Comparison of ENCODE assay signal across 16 cellular contexts in genomic region chr11:57203882-57204281, GRCh38. TPM values are rescaled to one million over a fixed set of nuclear protein-coding genes. Genes with fewer than 3 reads are reported as not detected.
DNase-seq lines count a peak whose midpoint lies in the region; ATAC-seq and TF ChIP-seq lines count a peak whose summit lies in the region.
"Had no signal": no experiment of that assay in that cellular context is flagged by ENCODE, and none has a peak within 500 bp of the region (broad histone marks: within the 10 kb centered on the region; RNA-seq: fewer than 3 reads in every experiment).

No MANE protein-coding gene starts in this region.

- H2AK5ac ChIP-seq in H9 (ENCODE audit: insufficient read length, low read length) (no peak overlapping the region), IMR-90 (ENCODE audit: low read depth, low read length) (no peak overlapping the region)

- H2BK20ac ChIP-seq in H9 (ENCODE audit: low read depth, low read length, poor library complexity, severe bottlenecking) (no peak overlapping the region), IMR-90 (ENCODE audit: low read depth, low read length) (no peak overlapping the region)

- peak overlapping the region; percentile 26 for H2AK9ac ChIP-seq in IMR-90 (replicated peaks; ENCODE audit: low read depth, low read length, poor library complexity)

- H3K9ac ChIP-seq in H9 (ENCODE audit: extremely low read depth, insufficient read length, low read length) (no peak overlapping the region), IMR-90 (ENCODE audit: low read depth, low read length) (no peak overlapping the region)

- H4K20me1 ChIP-seq in H9 (ENCODE audit: control insufficient read depth, insufficient read depth, insufficient read length) (no peaks in the 10 kb centered on the region), IMR-90 (ENCODE audit: insufficient read depth, low read length) (no peaks in the 10 kb centered on the region)

- no peak overlapping the region for H3K27ac ChIP-seq in H9 (ENCODE audit: insufficient read length, low read depth, low read length)
- no peak overlapping the region for H3K27ac ChIP-seq in IMR-90 (ENCODE audit: insufficient read depth, low read length)
- peak overlapping the region; percentile 35 to 59 (median 48) for H3K27ac ChIP-seq in gastrocnemius medialis
- H3K27ac ChIP-seq in Peyer's patch: no peak overlapping the region
- H3K27ac ChIP-seq: C4-2B had no signal

- dilution Hi-C loops in IMR-90 (cut with HindIII; ENCODE audit: low sequenced_read_pairs, unreplicated experiment): no loop called here

- H3K27me3 ChIP-seq in H9 (ENCODE audit: insufficient read depth, low read length) (no peaks in the 10 kb centered on the region; the same call in 1 of the 2 replicates), IMR-90 (ENCODE audit: control insufficient read depth, insufficient read depth, low read length) (peaks cover 44% of the 10 kb centered on the region), gastrocnemius medialis (no peaks in the 10 kb centered on the region), Peyer's patch (no peaks in the 10 kb centered on the region)
- H3K27me3 ChIP-seq: BE2C had no signal

- H3K9me3 Mint-ChIP-seq in H9: no peaks in the 10 kb centered on the region; a peak in 2 of 5 replicates
- H3K9me3 Mint-ChIP-seq: CD4-positive, alpha-beta memory T cell; HFFc6 had no signal

- H2AFZ ChIP-seq in H9 (ENCODE audit: low read length) (no peak overlapping the region), IMR-90 (replicated peaks; ENCODE audit: low read length, poor library complexity) (no peak overlapping the region)

- H3K23ac ChIP-seq in H9 (ENCODE audit: insufficient read length, low read depth, low read length) (no peak overlapping the region), IMR-90 (ENCODE audit: low read depth, low read length) (no peak overlapping the region)

- H3K4me3 Mint-ChIP-seq in H9: no peak overlapping the region
- H3K4me3 Mint-ChIP-seq: CD4-positive, alpha-beta memory T cell had no signal

- H3K23me2 ChIP-seq in H9 (ENCODE audit: insufficient read length, low read depth, low read length, poor library complexity, severe bottlenecking): peaks cover 2% of the 10 kb centered on the region

- H3K4me1 ChIP-seq in H9 (ENCODE audit: insufficient read depth, low read length): peaks cover 17% of the 10 kb centered on the region; the same call in 1 of the 2 replicates
- H3K4me1 ChIP-seq in IMR-90 (ENCODE audit: control insufficient read depth, insufficient read depth, low read length): no peaks in the 10 kb centered on the region; the same call in 1 of the 2 replicates
- peaks cover 24 to 39% of the 10 kb centered on the region in 2 donors for H3K4me1 ChIP-seq in gastrocnemius medialis
- peaks cover 0 to 8% (median 0%) of the 10 kb centered on the region in 4 donors for H3K4me1 ChIP-seq in Peyer's patch
- H3K4me1 ChIP-seq: A549, BE2C had no signal

- no TSS peak for BruUV-seq in IMR-90 (replicated peaks; lab: Mats Ljungman, UMichigan)

- no peak overlapping the region for H4K8ac ChIP-seq in H9 (replicated peaks; ENCODE audit: insufficient read length, low read depth, low read length)
- no peak overlapping the region for H4K8ac ChIP-seq in IMR-90 (ENCODE audit: low read depth in 2 of 2, low read length in 2 of 2)

- H3K14ac ChIP-seq in H9 (ENCODE audit: insufficient read depth, low read length) (no peak overlapping the region), IMR-90 (replicated peaks; ENCODE audit: low read depth, low read length) (no peak overlapping the region)

- POLR2A ChIA-PET in IMR-90 (lab: Charles Lee; ENCODE audit: unreplicated experiment): no interaction called here

- no peak for ATAC-seq in IMR-90 (ENCODE audit: low read depth)
- ATAC-seq in gastrocnemius medialis: no peak
- no peak for ATAC-seq in GM18511 (IDR thresholded peaks at IDR 0.05; ENCODE audit: unreplicated experiment)
- ATAC-seq: A549, HepG2 had no signal

- H3K4ac ChIP-seq in H9 (ENCODE audit: low read depth, low read length) (no peak overlapping the region), IMR-90 (ENCODE audit: low read depth, low read length) (no peak overlapping the region)

- peaks cover 31 to 36% of the 10 kb centered on the region in 2 experiments for H3K4me1 Mint-ChIP-seq in H9

- peaks cover 3% of the 10 kb centered on the region; the same call in 1 of the 2 replicates for H3K9me1 ChIP-seq in IMR-90 (ENCODE audit: insufficient read depth, low read length)

- peaks cover 0 to 2% (median 0%) of the 10 kb centered on the region in 3 experiments; a peak in 1 of 7 replicates for H3K36me3 Mint-ChIP-seq in H9 (ENCODE audit: insufficient read depth in 1 of 3, low read depth in 3 of 3)
- H3K36me3 Mint-ChIP-seq: CD4-positive, alpha-beta memory T cell had no signal

- no peak overlapping the region for H2BK12ac ChIP-seq in H9 (ENCODE audit: insufficient read length, low read depth, low read length)

- H3T11ph ChIP-seq in H9 (ENCODE audit: low read length): no peak overlapping the region

- CTCF ChIA-PET in IMR-90 (lab: Yijun Ruan, JAX): interaction anchor here (1.0 to 2.6 kb wide), 2 partner anchors 8 to 45 kb away, joined by 4 to 40 read pairs; no protein-coding TSS in a partner anchor

- H2BK120ac ChIP-seq in H9 (ENCODE audit: low read depth, low read length, poor library complexity, severe bottlenecking): no peak overlapping the region
- no peak overlapping the region for H2BK120ac ChIP-seq in IMR-90 (ENCODE audit: low read depth, low read length)

- H3K27me3 Mint-ChIP-seq in H9 (ENCODE audit: low read depth): no peaks in the 10 kb centered on the region

- H3K4me2 ChIP-seq in H9 (ENCODE audit: insufficient read depth, insufficient read length, low read length): no peak overlapping the region
- no peak overlapping the region for H3K4me2 ChIP-seq in IMR-90 (ENCODE audit: low read depth, low read length)
- H3K4me2 ChIP-seq: A549 had no signal

- WGBS in H9 (ENCODE audit: extremely low coverage, insufficient read length, low lambda C conversion rate): no CpG with 5 or more reads among the region's 4 CpGs
- WGBS in IMR-90 (ENCODE audit: extremely low coverage in 2 of 2, insufficient read length in 1 of 2), 2 experiments: 37% methylated on average over 2 of the region's 4 CpGs; no CpG with 5 or more reads in 1 of the 2 experiments

- no peaks in the 10 kb centered on the region for H3K79me1 ChIP-seq in H9 (ENCODE audit: insufficient read depth, low read depth, low read length, poor library complexity, severe bottlenecking)
- no peaks in the 10 kb centered on the region for H3K79me1 ChIP-seq in IMR-90 (ENCODE audit: low read depth in 1 of 2, low read length in 2 of 2)

- H4K5ac ChIP-seq in H9 (ENCODE audit: insufficient read length, low read depth, low read length) (no peak overlapping the region), IMR-90 (ENCODE audit: low read depth, low read length) (no peak overlapping the region)

- no peak for DNase-seq in H9
- no peak for DNase-seq in IMR-90
- DNase-seq in mesenteric fat pad (ENCODE audit: low spot score): peak; percentile 51
- no peak for DNase-seq in gastrocnemius medialis
- DNase-seq in Peyer's patch: no peak
- DNase-seq in HuH-7 (ENCODE audit: low spot score): no peak
- DNase-seq: BE2C; CD4-positive, alpha-beta memory T cell; DMS79; GOT3; HFFc6 had no signal

- intact Hi-C loops in IMR-90 (cut with micrococcal nuclease): loop anchor here (2.0 kb wide), 1 partner anchor 45 kb away; no protein-coding TSS in a partner anchor
- intact Hi-C loops in gastrocnemius medialis (cut with DNase I; ENCODE audit: low total_unique reads): loop anchor here (5.0 kb wide), 1 partner anchor 33 kb away; the partner anchor contains the start of gene APLNR

- H2BK15ac ChIP-seq in H9 (ENCODE audit: low read depth, low read length) (no peak overlapping the region), IMR-90 (ENCODE audit: low read depth, low read length) (no peak overlapping the region)

- TF ChIP-seq POLR2A in IMR-90 (IDR thresholded peaks at IDR 0.05; ENCODE audit: low read depth, low read length) (no peak), gastrocnemius medialis (IDR thresholded peaks at IDR 0.05) (no peak), Peyer's patch (IDR thresholded peaks at IDR 0.05) (no peak)

- H3K27ac Mint-ChIP-seq in H9: peak overlapping the region in 2 of 3 experiments; percentile 57 to 72; a peak in 4 of 7 replicates
- H3K27ac Mint-ChIP-seq: CD4-positive, alpha-beta memory T cell had no signal

- in situ Hi-C loops in IMR-90 (cut with MboI; ENCODE audit: low sequenced_read_pairs) (no loop called here), gastrocnemius medialis (cut with MboI; ENCODE audit: low sequenced_read_pairs in 4 of 4) (no loop called here)

- peak overlapping the region; percentile 59 for H3K18ac ChIP-seq in H9 (ENCODE audit: insufficient read length, low read depth, low read length)
- no peak overlapping the region for H3K18ac ChIP-seq in IMR-90 (ENCODE audit: low read depth, low read length)

- TF ChIP-seq CTCF in H9 (conservative IDR thresholded peaks at IDR 0.05) (no peak), IMR-90 (conservative IDR thresholded peaks at IDR 0.05; ENCODE audit: low read depth, low read length) (no peak), gastrocnemius medialis (IDR thresholded peaks at IDR 0.05 in 4 of 5, conservative IDR thresholded peaks at IDR 0.05 in 1 of 5) (no peak), Peyer's patch (IDR thresholded peaks at IDR 0.05) (no peak)

- H3K56ac ChIP-seq in H9 (ENCODE audit: insufficient read length, low read depth, low read length) (no peak overlapping the region), IMR-90 (ENCODE audit: extremely low read depth, insufficient read depth, low read length) (no peak overlapping the region)

- H2BK5ac ChIP-seq in H9 (ENCODE audit: insufficient read length, low read length) (no peak overlapping the region), IMR-90 (ENCODE audit: low read depth, low read length, poor library complexity, severe bottlenecking) (no peak overlapping the region)

- no peak overlapping the region for H3K4me3 ChIP-seq in IMR-90 (ENCODE audit: insufficient read depth, low read depth, low read length)
- H3K4me3 ChIP-seq in gastrocnemius medialis: no peak overlapping the region
- no peak overlapping the region for H3K4me3 ChIP-seq in Peyer's patch
- H3K4me3 ChIP-seq: A549 had no signal

- H4K91ac ChIP-seq in H9 (ENCODE audit: insufficient read length, low read depth, low read length): no peak overlapping the region
- no peak overlapping the region for H4K91ac ChIP-seq in IMR-90 (ENCODE audit: insufficient read depth, low read depth, low read length)

- TF ChIP-seq RAD21 in IMR-90 (IDR thresholded peaks at IDR 0.05; ENCODE audit: low read length): no peak

- no peaks in the 10 kb centered on the region for H3K36me3 ChIP-seq in IMR-90 (ENCODE audit: control insufficient read depth, insufficient read depth, low read length)
- H3K36me3 ChIP-seq in gastrocnemius medialis: no peaks in the 10 kb centered on the region
- no peaks in the 10 kb centered on the region for H3K36me3 ChIP-seq in Peyer's patch
- H3K36me3 ChIP-seq: BE2C had no signal

- no peaks in the 10 kb centered on the region for H3K79me2 ChIP-seq in H9 (ENCODE audit: insufficient read depth, low read length)

- H3K9me3 ChIP-seq in H9 (ENCODE audit: control insufficient read depth, low read depth, low read length) (no peaks in the 10 kb centered on the region), IMR-90 (ENCODE audit: control insufficient read depth, insufficient read depth, low read length) (no peaks in the 10 kb centered on the region), gastrocnemius medialis (no peaks in the 10 kb centered on the region), Peyer's patch (no peaks in the 10 kb centered on the region)
- H3K9me3 ChIP-seq: A549, BE2C had no signal

RNA-seq across cellular contexts. Expression of gene LRRC55, which starts 22.1 kb away (rescaled TPM):
- total RNA-seq in H9 (2021) (0.90 and 1.0 TPM in 2 replicates), IMR-90 (2012; rRNA removed) (not detected in 2 replicates), mesenteric fat pad (not detected), gastrocnemius medialis (not detected), Peyer's patch (under 1 TPM in 1 of 4 donors, not detected in 3; 0.13 TPM)
- not detected in 2 replicates for polyA plus RNA-seq in IMR-90 (2012; rRNA removed)
- polyA plus RNA-seq in IMR-90 (2012; cell fraction: cytosol; rRNA removed): not detected in 2 replicates
- polyA plus RNA-seq in IMR-90 (2012; cell fraction: nucleus; rRNA removed; ENCODE audit: low replicate concordance): not detected in 2 replicates
- total RNA-seq: CD4-positive, alpha-beta memory T cell; HepG2; HFFc6 had no signal
- polyA plus RNA-seq: AG04450; CD4-positive, alpha-beta memory T cell; HepG2 had no signal

RNA-seq across cellular contexts. Expression of gene APLNR, which starts 33.2 kb away (rescaled TPM):
- 0.37 and 0.39 TPM in 2 replicates for total RNA-seq in H9 (2021)
- total RNA-seq in IMR-90 (2012; rRNA removed): not detected in 2 replicates
- polyA plus RNA-seq in IMR-90 (2012; rRNA removed): not detected in 2 replicates
- 0.02 TPM in 1 of 2 replicates, not detected in the other for polyA plus RNA-seq in IMR-90 (2012; cell fraction: cytosol; rRNA removed)
- 0.04 TPM in 1 of 2 replicates, not detected in the other for polyA plus RNA-seq in IMR-90 (2012; cell fraction: nucleus; rRNA removed; ENCODE audit: low replicate concordance)
- 13.7 TPM for total RNA-seq in mesenteric fat pad
- total RNA-seq in gastrocnemius medialis: 1 to 10 TPM in 1 of 4 donors, under 1 TPM in 3; 0.32 to 3.7 (median 0.64) TPM
- 1 to 10 TPM in 1 of 4 donors, under 1 TPM in 3; 0.18 to 1.1 (median 0.65) TPM for total RNA-seq in Peyer's patch
- total RNA-seq: CD4-positive, alpha-beta memory T cell; HepG2; HFFc6 had no signal
- polyA plus RNA-seq: AG04450; CD4-positive, alpha-beta memory T cell; HepG2 had no signal

Comparison
In these comparisons a context has a peak if more than half of its experiments do, and no peak if none do; other contexts are left out.
1. H3K27ac ChIP-seq: peak in gastrocnemius medialis (4 of 4); none in H9 (single experiment), IMR-90 (single experiment) and Peyer's patch (0 of 4).